In genomic region chr17:17612085-17613022, GRCh38 we compare ENCODE assay signal across 1 cellular context.
TF ChIP-seq lines count a peak whose summit lies in the region.

No MANE protein-coding gene starts in this region.

TF ChIP-seq in HepG2, 621 proteins besides CTCF, POLR2A, EP300 and RAD21 (continued from another document):
- TF ChIP-seq, protein P1, sequence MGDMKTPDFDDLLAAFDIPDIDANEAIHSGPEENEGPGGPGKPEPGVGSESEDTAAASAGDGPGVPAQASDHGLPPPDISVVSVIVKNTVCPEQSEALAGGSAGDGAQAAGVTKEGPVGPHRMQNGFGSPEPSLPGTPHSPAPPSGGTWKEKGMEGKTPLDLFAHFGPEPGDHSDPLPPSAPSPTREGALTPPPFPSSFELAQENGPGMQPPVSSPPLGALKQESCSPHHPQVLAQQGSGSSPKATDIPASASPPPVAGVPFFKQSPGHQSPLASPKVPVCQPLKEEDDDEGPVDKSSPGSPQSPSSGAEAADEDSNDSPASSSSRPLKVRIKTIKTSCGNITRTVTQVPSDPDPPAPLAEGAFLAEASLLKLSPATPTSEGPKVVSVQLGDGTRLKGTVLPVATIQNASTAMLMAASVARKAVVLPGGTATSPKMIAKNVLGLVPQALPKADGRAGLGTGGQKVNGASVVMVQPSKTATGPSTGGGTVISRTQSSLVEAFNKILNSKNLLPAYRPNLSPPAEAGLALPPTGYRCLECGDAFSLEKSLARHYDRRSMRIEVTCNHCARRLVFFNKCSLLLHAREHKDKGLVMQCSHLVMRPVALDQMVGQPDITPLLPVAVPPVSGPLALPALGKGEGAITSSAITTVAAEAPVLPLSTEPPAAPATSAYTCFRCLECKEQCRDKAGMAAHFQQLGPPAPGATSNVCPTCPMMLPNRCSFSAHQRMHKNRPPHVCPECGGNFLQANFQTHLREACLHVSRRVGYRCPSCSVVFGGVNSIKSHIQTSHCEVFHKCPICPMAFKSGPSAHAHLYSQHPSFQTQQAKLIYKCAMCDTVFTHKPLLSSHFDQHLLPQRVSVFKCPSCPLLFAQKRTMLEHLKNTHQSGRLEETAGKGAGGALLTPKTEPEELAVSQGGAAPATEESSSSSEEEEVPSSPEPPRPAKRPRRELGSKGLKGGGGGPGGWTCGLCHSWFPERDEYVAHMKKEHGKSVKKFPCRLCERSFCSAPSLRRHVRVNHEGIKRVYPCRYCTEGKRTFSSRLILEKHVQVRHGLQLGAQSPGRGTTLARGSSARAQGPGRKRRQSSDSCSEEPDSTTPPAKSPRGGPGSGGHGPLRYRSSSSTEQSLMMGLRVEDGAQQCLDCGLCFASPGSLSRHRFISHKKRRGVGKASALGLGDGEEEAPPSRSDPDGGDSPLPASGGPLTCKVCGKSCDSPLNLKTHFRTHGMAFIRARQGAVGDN (CRISPR knock-in tag; IDR thresholded peaks at IDR 0.05): peak; percentile 20; the same call in 1 of the 2 replicates
- TF ChIP-seq ZNF644 (CRISPR knock-in tag; IDR thresholded peaks at IDR 0.05; ENCODE audit: low read depth) (peak; percentile 46; the same call in 1 of the 2 replicates), ZNF629 (CRISPR knock-in tag; conservative IDR thresholded peaks at IDR 0.05) (peak; percentile 61), HNF4A (CRISPR knock-in tag; IDR thresholded peaks at IDR 0.05) (peak; percentile 57), GATAD2A (CRISPR knock-in tag; IDR thresholded peaks at IDR 0.05) (0 out of 2 replicates have a peak, but pooled peaks have one; percentile 20), PAXIP1 (CRISPR knock-in tag; conservative IDR thresholded peaks at IDR 0.05) (0 out of 2 replicates have a peak, but pooled peaks have one; percentile 9)
- TF ChIP-seq, protein P2, sequence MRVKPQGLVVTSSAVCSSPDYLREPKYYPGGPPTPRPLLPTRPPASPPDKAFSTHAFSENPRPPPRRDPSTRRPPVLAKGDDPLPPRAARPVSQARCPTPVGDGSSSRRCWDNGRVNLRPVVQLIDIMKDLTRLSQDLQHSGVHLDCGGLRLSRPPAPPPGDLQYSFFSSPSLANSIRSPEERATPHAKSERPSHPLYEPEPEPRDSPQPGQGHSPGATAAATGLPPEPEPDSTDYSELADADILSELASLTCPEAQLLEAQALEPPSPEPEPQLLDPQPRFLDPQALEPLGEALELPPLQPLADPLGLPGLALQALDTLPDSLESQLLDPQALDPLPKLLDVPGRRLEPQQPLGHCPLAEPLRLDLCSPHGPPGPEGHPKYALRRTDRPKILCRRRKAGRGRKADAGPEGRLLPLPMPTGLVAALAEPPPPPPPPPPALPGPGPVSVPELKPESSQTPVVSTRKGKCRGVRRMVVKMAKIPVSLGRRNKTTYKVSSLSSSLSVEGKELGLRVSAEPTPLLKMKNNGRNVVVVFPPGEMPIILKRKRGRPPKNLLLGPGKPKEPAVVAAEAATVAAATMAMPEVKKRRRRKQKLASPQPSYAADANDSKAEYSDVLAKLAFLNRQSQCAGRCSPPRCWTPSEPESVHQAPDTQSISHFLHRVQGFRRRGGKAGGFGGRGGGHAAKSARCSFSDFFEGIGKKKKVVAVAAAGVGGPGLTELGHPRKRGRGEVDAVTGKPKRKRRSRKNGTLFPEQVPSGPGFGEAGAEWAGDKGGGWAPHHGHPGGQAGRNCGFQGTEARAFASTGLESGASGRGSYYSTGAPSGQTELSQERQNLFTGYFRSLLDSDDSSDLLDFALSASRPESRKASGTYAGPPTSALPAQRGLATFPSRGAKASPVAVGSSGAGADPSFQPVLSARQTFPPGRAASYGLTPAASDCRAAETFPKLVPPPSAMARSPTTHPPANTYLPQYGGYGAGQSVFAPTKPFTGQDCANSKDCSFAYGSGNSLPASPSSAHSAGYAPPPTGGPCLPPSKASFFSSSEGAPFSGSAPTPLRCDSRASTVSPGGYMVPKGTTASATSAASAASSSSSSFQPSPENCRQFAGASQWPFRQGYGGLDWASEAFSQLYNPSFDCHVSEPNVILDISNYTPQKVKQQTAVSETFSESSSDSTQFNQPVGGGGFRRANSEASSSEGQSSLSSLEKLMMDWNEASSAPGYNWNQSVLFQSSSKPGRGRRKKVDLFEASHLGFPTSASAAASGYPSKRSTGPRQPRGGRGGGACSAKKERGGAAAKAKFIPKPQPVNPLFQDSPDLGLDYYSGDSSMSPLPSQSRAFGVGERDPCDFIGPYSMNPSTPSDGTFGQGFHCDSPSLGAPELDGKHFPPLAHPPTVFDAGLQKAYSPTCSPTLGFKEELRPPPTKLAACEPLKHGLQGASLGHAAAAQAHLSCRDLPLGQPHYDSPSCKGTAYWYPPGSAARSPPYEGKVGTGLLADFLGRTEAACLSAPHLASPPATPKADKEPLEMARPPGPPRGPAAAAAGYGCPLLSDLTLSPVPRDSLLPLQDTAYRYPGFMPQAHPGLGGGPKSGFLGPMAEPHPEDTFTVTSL (CRISPR knock-in tag; IDR thresholded peaks at IDR 0.05; ENCODE audit: borderline replicate concordance): peak; percentile 46; the same call in 1 of the 2 replicates
